10 cellular contexts compared by ENCODE assay signal in genomic region chr1:167548059-167548932, GRCh38. TPM values are rescaled to one million over a fixed set of nuclear protein-coding genes. Genes with fewer than 3 reads are reported as not detected.
DNase-seq lines count a peak whose midpoint lies in the region; ATAC-seq, FAIRE-seq and TF ChIP-seq lines count a peak whose summit lies in the region.
"Had no signal": no experiment of that assay in that cellular context is flagged by ENCODE, and none has a peak within 500 bp of the region (broad histone marks: within the 10 kb centered on the region; RNA-seq: fewer than 3 reads in every experiment).

No MANE protein-coding gene starts in this region.

- intact Hi-C loops in K562 (cut with micrococcal nuclease): loop anchor here (5.0 kb wide), 1 partner anchor 326 kb away; the partner anchor contains the start of gene POU2F1

- peak; percentile 95 for TF ChIP-seq EP300 in K562 (IDR thresholded peaks at IDR 0.05; ENCODE audit: low read length)

- CTCF ChIA-PET in K562 (lab: Yijun Ruan, JAX; ENCODE audit: low intra/inter-chr PET ratio) (interaction anchor here (0.6 kb wide), 1 partner anchor 28 kb away, joined by 3 read pairs; no protein-coding TSS in a partner anchor), GM10248 (lab: Yijun Ruan, JAX) (interaction anchor here (1.2 to 6.9 kb wide), 5 partner anchors 7 to 280 kb away, joined by 3 to 87 read pairs (median 8); no protein-coding TSS in a partner anchor)

- H4K20me1 ChIP-seq in Loucy (ENCODE audit: insufficient read depth, low read length, poor library complexity, severe bottlenecking) (no peaks in the 10 kb centered on the region), K562 (replicated peaks; ENCODE audit: control insufficient read depth, insufficient read depth, low read length) (peaks cover 5% of the 10 kb centered on the region; the same call in 1 of the 2 replicates)

- H3K9ac ChIP-seq in Loucy (ENCODE audit: low read depth, low read length, poor library complexity, severe bottlenecking) (peak overlapping the region; percentile 40), K562 (ENCODE audit: insufficient read depth in 1 of 2, low read depth in 2 of 2, low read length in 2 of 2) (peak overlapping the region in 1 of 2 experiments; percentile 79; a peak in 2 of 4 replicates)

- ATAC-seq in K562: peak; percentile 41

- peaks cover 11% of the 10 kb centered on the region for H3K4me1 Mint-ChIP-seq in type B pancreatic cell (ENCODE audit: unreplicated experiment)

- H3K4me1 ChIP-seq in Loucy (ENCODE audit: insufficient read depth, low read length, poor library complexity, severe bottlenecking): peaks cover 39% of the 10 kb centered on the region
- peaks cover 30 to 58% of the 10 kb centered on the region in 2 experiments for H3K4me1 ChIP-seq in K562 (replicated peaks in 1 of 2; ENCODE audit: control insufficient read depth in 2 of 2, insufficient read depth in 2 of 2, low read length in 2 of 2)

- no peaks in the 10 kb centered on the region for H3K9me3 ChIP-seq in Loucy (ENCODE audit: insufficient read depth, low read depth, low read length)
- H3K9me3 ChIP-seq in K562 (replicated peaks; ENCODE audit: control insufficient read depth, insufficient read depth, low read depth, low read length): no peaks in the 10 kb centered on the region

- H3K27ac Mint-ChIP-seq in type B pancreatic cell: peak overlapping the region; percentile 12

- H3K4me3 ChIP-seq in Loucy (ENCODE audit: low read length, poor library complexity, severe bottlenecking) (peak overlapping the region; percentile 48), K562 (peak overlapping the region; percentile 14)

- BruUV-seq in K562 (replicated peaks; lab: Mats Ljungman, UMichigan): no TSS peak

- H3K9me3 Mint-ChIP-seq in type B pancreatic cell: no peaks in the 10 kb centered on the region

- TF ChIP-seq RAD21 in K562 (CRISPR knock-in tag; conservative IDR thresholded peaks at IDR 0.05 in 1 of 2, IDR thresholded peaks at IDR 0.05 in 1 of 2): no peak

- in situ Hi-C loops in K562 (cut with MboI): no loop called here

- no peaks in the 10 kb centered on the region for H3F3A ChIP-seq in Loucy (ENCODE audit: low read depth)

- 0% methylated on average over 5 of the region's 5 CpGs for WGBS in K562 (ENCODE audit: insufficient coverage, low coverage, missing lambda C conversion rate)

- H3K36me3 Mint-ChIP-seq in type B pancreatic cell: peaks cover 13% of the 10 kb centered on the region

- POLR2A ChIA-PET in K562 (lab: Yijun Ruan, JAX): interaction anchor here (0.7 to 6.5 kb wide), 19 partner anchors 6 to 631 kb away, joined by 3 to 71 read pairs (median 4); partner anchors contain the start of gene RCSD1
- POLR2A ChIA-PET in GM10248 (lab: Yijun Ruan, JAX): interaction anchor here (0.7 kb wide), 1 partner anchor 9 kb away, joined by 6 read pairs; no protein-coding TSS in a partner anchor

- TF ChIP-seq CTCF in Loucy (conservative IDR thresholded peaks at IDR 0.05; ENCODE audit: low read length): no peak
- TF ChIP-seq CTCF in K562 (IDR thresholded peaks at IDR 0.05 in 2 of 3, conservative IDR thresholded peaks at IDR 0.05 in 1 of 3; ENCODE audit: insufficient read depth in 2 of 3, low read depth in 1 of 3, low read length in 3 of 3): no peak
- no peak for TF ChIP-seq CTCF in type B pancreatic cell (conservative IDR thresholded peaks at IDR 0.05)
- TF ChIP-seq CTCF in GM10248 (IDR thresholded peaks at IDR 0.05; ENCODE audit: control extremely low read depth, extremely low read depth, low read depth, missing control alignments): no peak

- H3K27ac ChIP-seq in K562 (ENCODE audit: extremely low read depth, low read depth, low read length) (peak overlapping the region; percentile 94), layer of hippocampus (ENCODE audit: low read depth, low read length) (peak overlapping the region; percentile 42)

- H3K27me3 Mint-ChIP-seq in type B pancreatic cell: no peaks in the 10 kb centered on the region

- DNase-seq in K562 (ENCODE audit: extremely low read depth in 1 of 4, low spot score in 3 of 4): peak in 3 of 4 experiments; percentile 48 to 87 (median 76)
- DNase-seq in type B pancreatic cell (ENCODE audit: extremely low spot score, unreplicated experiment): no peak
- no peak for DNase-seq in GM12891 (ENCODE audit: insufficient read length, low spot score)
- DNase-seq in occipital lobe (lab: John Stamatoyannopoulos, UW): no peak
- no peak for DNase-seq in GM10248 (ENCODE audit: extremely low spot score)
- DNase-seq: activated CD8-positive, alpha-beta memory T cell treated with anti-CD3 and anti-CD28 coated beads for 24 hours had no signal

- H3K4me2 ChIP-seq in Loucy (ENCODE audit: low read depth, low read length, poor library complexity, severe bottlenecking) (peak overlapping the region; percentile 53), K562 (ENCODE audit: insufficient read depth, low read length) (peak overlapping the region; percentile 81)

- no peak for TF ChIP-seq POLR2A in K562 (conservative IDR thresholded peaks at IDR 0.05)
- TF ChIP-seq POLR2A in GM12891 (IDR thresholded peaks at IDR 0.05; ENCODE audit: low read depth, low read length): no peak

- no peaks in the 10 kb centered on the region for H3K9me1 ChIP-seq in K562 (ENCODE audit: control insufficient read depth, insufficient read depth, low read length)

- H3K27me3 ChIP-seq in Loucy (ENCODE audit: insufficient read depth, low read length, poor library complexity, severe bottlenecking): no peaks in the 10 kb centered on the region
- no peaks in the 10 kb centered on the region for H3K27me3 ChIP-seq in K562 (ENCODE audit: control insufficient read depth in 2 of 2, insufficient read depth in 2 of 2, low read length in 2 of 2)
- no peaks in the 10 kb centered on the region for H3K27me3 ChIP-seq in layer of hippocampus (ENCODE audit: control insufficient read depth, insufficient read depth, low read length)

- no peaks in the 10 kb centered on the region for H3K9me2 ChIP-seq in Loucy (replicated peaks; ENCODE audit: low read depth, low read length)

- FAIRE-seq in K562 (lab: Jason Lieb, UNC): peak; percentile 95
- FAIRE-seq in GM12891 (lab: Jason Lieb, UNC): no peak
- FAIRE-seq: colon, HTR-8/SVneo had no signal

- H2AFZ ChIP-seq in Loucy (ENCODE audit: low read length) (no peak overlapping the region), K562 (ENCODE audit: low read depth, low read length) (peak overlapping the region; percentile 4)

- H3K79me2 ChIP-seq in Loucy (ENCODE audit: insufficient read depth, low read length) (peaks cover 14% of the 10 kb centered on the region; the same call in 1 of the 2 replicates), K562 (ENCODE audit: control insufficient read depth, insufficient read depth, low read length) (peaks cover 63% of the 10 kb centered on the region)

- H3K36me3 ChIP-seq in Loucy (ENCODE audit: insufficient read depth, low read length) (peaks cover 11% of the 10 kb centered on the region; the same call in 1 of the 2 replicates), K562 (ENCODE audit: control insufficient read depth, insufficient read depth, low read length) (peaks cover 66% of the 10 kb centered on the region)

- no peak overlapping the region for H3K4me3 Mint-ChIP-seq in type B pancreatic cell

TF ChIP-seq in K562, 482 proteins besides CTCF, POLR2A, EP300 and RAD21 (continues in another document):
- TF ChIP-seq SMARCC2 (IDR thresholded peaks at IDR 0.05; ENCODE audit: low read depth): peak; percentile 92; the same call in 1 of the 2 replicates

TF ChIP-seq in GM12891, 5 proteins besides CTCF, POLR2A, EP300 and RAD21 (continues in another document):
- TF ChIP-seq POLR2AphosphoS5 (IDR thresholded peaks at IDR 0.05; ENCODE audit: low read depth, low read length): no peak

RNA-seq across cellular contexts. Expression of gene CREG1, which starts 5.3 kb away (rescaled TPM):
- total RNA-seq in K562 (2011; cell fraction: chromatin; rRNA removed; ENCODE audit: low replicate concordance): 70.1 and 115 TPM in 2 replicates
- total RNA-seq in K562 (2011; cell fraction: nucleolus; rRNA removed): 141 and 156 TPM in 2 replicates
- 172 and 258 TPM in 2 replicates for total RNA-seq in K562 (2011; cell fraction: nucleoplasm; rRNA removed)
- total RNA-seq in K562 (2014; rRNA removed): 115 and 139 TPM in 2 replicates
- 161 and 179 TPM in 2 replicates for total RNA-seq in K562 (2014; rRNA removed; fragmentation: Illumina TruSeq; extraction: Trizol)
- total RNA-seq in K562 (2015; rRNA removed; fragmentation: Illumina TruSeq; extraction: Trizol): 164 and 178 TPM in 2 replicates
- total RNA-seq in K562 (2021): 150 and 154 TPM in 2 replicates
- 272 TPM in 2 replicates for polyA plus RNA-seq in K562 (2011; rRNA removed)
- polyA plus RNA-seq in K562 (2011; cell fraction: cytosol; rRNA removed): 152 and 184 TPM in 2 replicates
- polyA plus RNA-seq in K562 (2011; cell fraction: nucleus; rRNA removed): 41.7 and 74.9 TPM in 2 replicates
- polyA plus RNA-seq in K562 (2012): 137 and 336 TPM in 2 replicates
- 163 and 197 TPM in 2 replicates for polyA plus RNA-seq in K562 (2014; fragmentation: Illumina TruSeq; extraction: Trizol)
- polyA plus RNA-seq in K562 (2014; fragmentation: Nextera tagmentation; extraction: Ambion mirVana): 10 to 100 TPM; 45.7 to 58.2 TPM
- 176 and 186 TPM in 2 replicates for polyA plus RNA-seq in K562 (2014; rRNA removed)
- polyA minus RNA-seq in K562 (2011; rRNA and poly(A)+ RNA removed): 101 and 126 TPM in 2 replicates
- polyA minus RNA-seq in K562 (2011; cell fraction: cytosol; rRNA and poly(A)+ RNA removed): 59.4 and 78.2 TPM in 2 replicates
- 17.5 and 30.3 TPM in 2 replicates for polyA minus RNA-seq in K562 (2011; cell fraction: nucleus; rRNA and poly(A)+ RNA removed)
- 39.5 and 54.9 TPM in 2 replicates for total RNA-seq in type B pancreatic cell (ENCODE audit: low replicate concordance)
- 5.7 TPM for polyA plus RNA-seq in GM12891 (2012; ENCODE audit: low read depth, missing spikeins)
- total RNA-seq in occipital lobe: 45.4 TPM

RNA-seq across cellular contexts. Expression of gene CD247, which starts 30.0 kb away (rescaled TPM):
- 0.44 TPM in 1 of 2 replicates, not detected in the other for total RNA-seq in K562 (2011; cell fraction: chromatin; rRNA removed; ENCODE audit: low replicate concordance)
- total RNA-seq in K562 (2011; cell fraction: nucleolus; rRNA removed): 0.50 and 0.53 TPM in 2 replicates
- 0.15 and 0.23 TPM in 2 replicates for total RNA-seq in K562 (2011; cell fraction: nucleoplasm; rRNA removed)
- total RNA-seq in K562 (2014; rRNA removed) (0.12 TPM in 1 of 2 replicates, not detected in the other), K562 (2014; rRNA removed; fragmentation: Illumina TruSeq; extraction: Trizol) (not detected in 2 replicates), K562 (2015; rRNA removed; fragmentation: Illumina TruSeq; extraction: Trizol) (0.18 TPM in 1 of 2 replicates, not detected in the other), K562 (2021) (0.22 and 0.42 TPM in 2 replicates), type B pancreatic cell (ENCODE audit: low replicate concordance) (0.29 and 0.58 TPM in 2 replicates), occipital lobe (2.3 TPM)
- polyA plus RNA-seq in K562 (2011; rRNA removed) (0.08 and 0.18 TPM in 2 replicates), K562 (2014; fragmentation: Illumina TruSeq; extraction: Trizol) (not detected in 2 replicates), K562 (2014; fragmentation: Nextera tagmentation; extraction: Ambion mirVana) (not detected), K562 (2014; rRNA removed) (0.37 and 0.55 TPM in 2 replicates)
- 0.12 TPM in 1 of 2 replicates, not detected in the other for polyA plus RNA-seq in K562 (2011; cell fraction: cytosol; rRNA removed)
- polyA plus RNA-seq in K562 (2011; cell fraction: nucleus; rRNA removed): 0.27 and 0.43 TPM in 2 replicates
- 0.20 and 0.21 TPM in 2 replicates for polyA plus RNA-seq in K562 (2012)
- polyA minus RNA-seq in K562 (2011; rRNA and poly(A)+ RNA removed): not detected in 2 replicates
- polyA minus RNA-seq in K562 (2011; cell fraction: cytosol; rRNA and poly(A)+ RNA removed): not detected in 2 replicates
- polyA minus RNA-seq in K562 (2011; cell fraction: nucleus; rRNA and poly(A)+ RNA removed): not detected in 2 replicates
- 0.26 TPM for polyA plus RNA-seq in GM12891 (2012; ENCODE audit: low read depth, missing spikeins)

Comparison
In these comparisons a context has a peak if more than half of its experiments do, and no peak if none do; other contexts are left out.
1. DNase-seq: peak in K562 (3 of 4); none in type B pancreatic cell (single experiment), GM12891 (single experiment), occipital lobe (single experiment) and GM10248 (single experiment).